8 cellular contexts compared by ENCODE assay signal in the genomic region with DNA sequence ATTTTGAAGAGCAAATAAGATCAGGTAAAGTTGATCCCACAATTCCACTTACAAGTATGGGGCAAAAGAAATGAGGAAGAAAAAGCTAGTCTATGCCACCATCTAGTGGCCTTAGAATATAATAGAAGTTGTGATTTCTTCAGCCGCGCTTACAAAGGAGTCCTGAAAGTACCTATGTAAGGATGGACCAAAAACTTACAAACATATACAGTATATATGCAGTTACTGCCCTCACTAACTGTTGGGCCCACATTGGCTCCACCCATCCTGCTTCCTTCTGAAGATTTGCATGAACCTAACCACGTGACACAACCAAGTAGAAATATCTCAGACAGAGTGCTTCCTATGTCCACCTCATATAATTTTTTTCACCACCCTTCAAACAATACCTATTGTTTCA. TPM values are rescaled to one million over a fixed set of nuclear protein-coding genes. Genes with fewer than 3 reads are reported as not detected.
DNase-seq lines count a peak whose midpoint lies in the region; ATAC-seq, FAIRE-seq and TF ChIP-seq lines count a peak whose summit lies in the region.

No MANE protein-coding gene starts in this region.

- no peak overlapping the region for H2AFZ ChIP-seq in K562 (ENCODE audit: low read depth, low read length)

- no peak overlapping the region for H3K4me3 Mint-ChIP-seq in activated T-cell treated with anti-CD3 and anti-CD28 coated beads, Interleukin-2, amount 50 U/mL, for 24 hours

- H3K4me1 Mint-ChIP-seq in activated T-cell treated with anti-CD3 and anti-CD28 coated beads, Interleukin-2, amount 50 U/mL, for 24 hours (ENCODE audit: low read depth) = peaks cover 3% of the 10 kb centered on the region

- H3K9me3 Mint-ChIP-seq in activated T-cell treated with anti-CD3 and anti-CD28 coated beads, Interleukin-2, amount 50 U/mL, for 24 hours = no peaks in the 10 kb centered on the region

- ATAC-seq in GM21526 (IDR thresholded peaks at IDR 0.05; ENCODE audit: low FRiP score, unreplicated experiment) = peak; percentile 76
- ATAC-seq in K562 = peak; percentile 85
- peak; percentile 68 to 81 (median 78) for ATAC-seq in right lobe of liver

- TF ChIP-seq EP300 in K562 (IDR thresholded peaks at IDR 0.05; ENCODE audit: low read length) = no peak

- peak; percentile 6 for DNase-seq in GM04503 (ENCODE audit: low read depth)
- peak; percentile 2 for DNase-seq in HK-2 (ENCODE audit: unreplicated experiment)
- DNase-seq in NCI-H526 treated with DMSO at 0.1 percent for 48 hours (lab: John Stamatoyannopoulos, UW) = peak; percentile 30
- peak; percentile 13 to 64 (median 18) for DNase-seq in K562 (ENCODE audit: extremely low read depth in 1 of 4, low spot score in 3 of 4)
- no peak for DNase-seq in right lobe of liver
- no peak for DNase-seq in HPDE6-E6E7 (ENCODE audit: extremely low spot score)
- no peak for DNase-seq in activated T-cell treated with anti-CD3 and anti-CD28 coated beads, Interleukin-2, amount 50 U/mL, for 24 hours

- H3K4me3 ChIP-seq in K562 = no peak overlapping the region
- no peak overlapping the region for H3K4me3 ChIP-seq in right lobe of liver

- H3K9me3 ChIP-seq in K562 (replicated peaks; ENCODE audit: control insufficient read depth, insufficient read depth, low read depth, low read length) (no peaks in the 10 kb centered on the region), right lobe of liver (no peaks in the 10 kb centered on the region)

- CTCF ChIA-PET in K562 (lab: Yijun Ruan, JAX; ENCODE audit: low intra/inter-chr PET ratio) = no interaction called here

- H3K9ac ChIP-seq in K562 (ENCODE audit: insufficient read depth in 1 of 2, low read depth in 2 of 2, low read length in 2 of 2) = no peak overlapping the region

- no TSS peak for BruUV-seq in K562 (replicated peaks; lab: Mats Ljungman, UMichigan)

- FAIRE-seq in K562 (lab: Jason Lieb, UNC) = peak; percentile 52

- no peaks in the 10 kb centered on the region for H3K9me1 ChIP-seq in K562 (ENCODE audit: control insufficient read depth, insufficient read depth, low read length)

- WGBS in K562 (ENCODE audit: insufficient coverage, low coverage, missing lambda C conversion rate) = 4% methylated on average over 3 of the region's 3 CpGs
- WGBS in right lobe of liver (ENCODE audit: insufficient coverage, low coverage, low lambda C conversion rate, missing lambda C conversion rate) = 4% methylated on average over 3 of the region's 3 CpGs

- H4K20me1 ChIP-seq in K562 (replicated peaks; ENCODE audit: control insufficient read depth, insufficient read depth, low read length) = no peaks in the 10 kb centered on the region

- H3K4me1 ChIP-seq in K562 (replicated peaks in 1 of 2; ENCODE audit: control insufficient read depth in 2 of 2, insufficient read depth in 2 of 2, low read length in 2 of 2) (no peaks in the 10 kb centered on the region), right lobe of liver (no peaks in the 10 kb centered on the region)

- no peaks in the 10 kb centered on the region for H3K79me2 ChIP-seq in K562 (ENCODE audit: control insufficient read depth, insufficient read depth, low read length)

- TF ChIP-seq RAD21 in K562 (CRISPR knock-in tag; conservative IDR thresholded peaks at IDR 0.05 in 1 of 2, IDR thresholded peaks at IDR 0.05 in 1 of 2) = peak; percentile 77 to 86

- no peak overlapping the region for H3K27ac ChIP-seq in K562 (ENCODE audit: extremely low read depth, low read depth, low read length)
- H3K27ac ChIP-seq in right lobe of liver = no peak overlapping the region

- in situ Hi-C loops in K562 (cut with MboI) = no loop called here

- H3K27me3 Mint-ChIP-seq in activated T-cell treated with anti-CD3 and anti-CD28 coated beads, Interleukin-2, amount 50 U/mL, for 24 hours = no peaks in the 10 kb centered on the region

- no peak overlapping the region for H3K27ac Mint-ChIP-seq in activated T-cell treated with anti-CD3 and anti-CD28 coated beads, Interleukin-2, amount 50 U/mL, for 24 hours

- H3K4me2 ChIP-seq in K562 (ENCODE audit: insufficient read depth, low read length) = no peak overlapping the region

- H3K36me3 ChIP-seq in K562 (ENCODE audit: control insufficient read depth, insufficient read depth, low read length) (no peaks in the 10 kb centered on the region), right lobe of liver (no peaks in the 10 kb centered on the region)

- no peak for TF ChIP-seq POLR2A in K562 (conservative IDR thresholded peaks at IDR 0.05)
- TF ChIP-seq POLR2A in right lobe of liver (IDR thresholded peaks at IDR 0.05) = no peak

- intact Hi-C loops in K562 (cut with micrococcal nuclease) (loop anchor here (2.0 kb wide), 1 partner anchor 60 kb away; no protein-coding TSS in a partner anchor), right lobe of liver (cut with DNase I) (no loop called here)

- POLR2A ChIA-PET in K562 (lab: Yijun Ruan, JAX) = no interaction called here

- H3K36me3 Mint-ChIP-seq in activated T-cell treated with anti-CD3 and anti-CD28 coated beads, Interleukin-2, amount 50 U/mL, for 24 hours (ENCODE audit: low read depth) = no peaks in the 10 kb centered on the region

- TF ChIP-seq CTCF in K562 (IDR thresholded peaks at IDR 0.05 in 2 of 3, conservative IDR thresholded peaks at IDR 0.05 in 1 of 3; ENCODE audit: insufficient read depth in 2 of 3, low read depth in 1 of 3, low read length in 3 of 3) (peak; percentile 27 to 65 (median 44); a peak in 4 of 6 replicates), right lobe of liver (IDR thresholded peaks at IDR 0.05) (peak; percentile 43 to 53 (median 52))

- H3K27me3 ChIP-seq in K562 (ENCODE audit: control insufficient read depth in 2 of 2, insufficient read depth in 2 of 2, low read length in 2 of 2) (no peaks in the 10 kb centered on the region), right lobe of liver (no peaks in the 10 kb centered on the region)

TF ChIP-seq in K562, 482 proteins besides CTCF, POLR2A, EP300 and RAD21 (continues in another document):
- TF ChIP-seq RAD51 (IDR thresholded peaks at IDR 0.05; ENCODE audit: borderline replicate concordance, low read depth) (peak; percentile 59; the same call in 1 of the 2 replicates), RB1 (IDR thresholded peaks at IDR 0.05; ENCODE audit: low read depth) (0 out of 2 replicates have a peak, but pooled peaks have one; percentile 17), SRSF3 (IDR thresholded peaks at IDR 0.05; ENCODE audit: insufficient read depth, low read length) (no peak), ZNF316 (IDR thresholded peaks at IDR 0.05) (no peak)
- TF ChIP-seq, protein P1, sequence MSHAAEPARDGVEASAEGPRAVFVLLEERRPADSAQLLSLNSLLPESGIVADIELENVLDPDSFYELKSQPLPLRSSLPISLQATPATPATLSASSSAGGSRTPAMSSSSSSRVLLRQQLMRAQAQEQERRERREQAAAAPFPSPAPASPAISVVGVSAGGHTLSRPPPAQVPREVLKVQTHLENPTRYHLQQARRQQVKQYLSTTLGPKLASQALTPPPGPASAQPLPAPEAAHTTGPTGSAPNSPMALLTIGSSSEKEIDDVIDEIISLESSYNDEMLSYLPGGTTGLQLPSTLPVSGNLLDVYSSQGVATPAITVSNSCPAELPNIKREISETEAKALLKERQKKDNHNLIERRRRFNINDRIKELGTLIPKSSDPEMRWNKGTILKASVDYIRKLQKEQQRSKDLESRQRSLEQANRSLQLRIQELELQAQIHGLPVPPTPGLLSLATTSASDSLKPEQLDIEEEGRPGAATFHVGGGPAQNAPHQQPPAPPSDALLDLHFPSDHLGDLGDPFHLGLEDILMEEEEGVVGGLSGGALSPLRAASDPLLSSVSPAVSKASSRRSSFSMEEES (CRISPR knock-in tag; IDR thresholded peaks at IDR 0.05) = peak; percentile 89
- TF ChIP-seq, protein P2, sequence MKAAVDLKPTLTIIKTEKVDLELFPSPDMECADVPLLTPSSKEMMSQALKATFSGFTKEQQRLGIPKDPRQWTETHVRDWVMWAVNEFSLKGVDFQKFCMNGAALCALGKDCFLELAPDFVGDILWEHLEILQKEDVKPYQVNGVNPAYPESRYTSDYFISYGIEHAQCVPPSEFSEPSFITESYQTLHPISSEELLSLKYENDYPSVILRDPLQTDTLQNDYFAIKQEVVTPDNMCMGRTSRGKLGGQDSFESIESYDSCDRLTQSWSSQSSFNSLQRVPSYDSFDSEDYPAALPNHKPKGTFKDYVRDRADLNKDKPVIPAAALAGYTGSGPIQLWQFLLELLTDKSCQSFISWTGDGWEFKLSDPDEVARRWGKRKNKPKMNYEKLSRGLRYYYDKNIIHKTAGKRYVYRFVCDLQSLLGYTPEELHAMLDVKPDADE (conservative IDR thresholded peaks at IDR 0.05; ENCODE audit: control insufficient read depth, low read depth, low read length) = no peak
- TF ChIP-seq, protein P3, sequence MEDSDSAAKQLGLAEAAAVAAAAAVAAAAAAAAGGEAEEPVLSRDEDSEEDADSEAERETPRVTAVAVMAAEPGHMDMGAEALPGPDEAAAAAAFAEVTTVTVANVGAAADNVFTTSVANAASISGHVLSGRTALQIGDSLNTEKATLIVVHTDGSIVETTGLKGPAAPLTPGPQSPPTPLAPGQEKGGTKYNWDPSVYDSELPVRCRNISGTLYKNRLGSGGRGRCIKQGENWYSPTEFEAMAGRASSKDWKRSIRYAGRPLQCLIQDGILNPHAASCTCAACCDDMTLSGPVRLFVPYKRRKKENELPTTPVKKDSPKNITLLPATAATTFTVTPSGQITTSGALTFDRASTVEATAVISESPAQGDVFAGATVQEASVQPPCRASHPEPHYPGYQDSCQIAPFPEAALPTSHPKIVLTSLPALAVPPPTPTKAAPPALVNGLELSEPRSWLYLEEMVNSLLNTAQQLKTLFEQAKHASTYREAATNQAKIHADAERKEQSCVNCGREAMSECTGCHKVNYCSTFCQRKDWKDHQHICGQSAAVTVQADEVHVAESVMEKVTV (CRISPR knock-in tag; IDR thresholded peaks at IDR 0.05) = peak; percentile 42; the same call in 1 of the 2 replicates

RNA-seq across cellular contexts. Expression of a gene that starts 11.7 kb away (rescaled TPM):
- not detected in 2 replicates for total RNA-seq in K562 (2011; cell fraction: chromatin; rRNA removed; ENCODE audit: low replicate concordance)
- total RNA-seq in K562 (2011; cell fraction: nucleolus; rRNA removed) = not detected in 2 replicates
- not detected in 2 replicates for total RNA-seq in K562 (2011; cell fraction: nucleoplasm; rRNA removed)
- total RNA-seq in K562 (2014; rRNA removed) = not detected in 2 replicates
- total RNA-seq in K562 (2014; rRNA removed; fragmentation: Illumina TruSeq; extraction: Trizol) = not detected in 2 replicates
- total RNA-seq in K562 (2015; rRNA removed; fragmentation: Illumina TruSeq; extraction: Trizol) = not detected in 2 replicates
- not detected in 2 replicates for total RNA-seq in K562 (2021)
- polyA plus RNA-seq in K562 (2011; rRNA removed) = not detected in 2 replicates
- polyA plus RNA-seq in K562 (2011; cell fraction: cytosol; rRNA removed) = not detected in 2 replicates
- not detected in 2 replicates for polyA plus RNA-seq in K562 (2011; cell fraction: nucleus; rRNA removed)
- polyA plus RNA-seq in K562 (2012) = 0.11 TPM in 1 of 2 replicates, not detected in the other
- not detected in 2 replicates for polyA plus RNA-seq in K562 (2014; fragmentation: Illumina TruSeq; extraction: Trizol)
- not detected for polyA plus RNA-seq in K562 (2014; fragmentation: Nextera tagmentation; extraction: Ambion mirVana)
- polyA plus RNA-seq in K562 (2014; rRNA removed) = not detected in 2 replicates
- polyA minus RNA-seq in K562 (2011; rRNA and poly(A)+ RNA removed) = not detected in 2 replicates
- polyA minus RNA-seq in K562 (2011; cell fraction: cytosol; rRNA and poly(A)+ RNA removed) = not detected in 2 replicates
- polyA minus RNA-seq in K562 (2011; cell fraction: nucleus; rRNA and poly(A)+ RNA removed) = not detected in 2 replicates
- total RNA-seq in right lobe of liver = not detected

Comparison
In these comparisons a context has a peak if more than half of its experiments do, and no peak if none do; other contexts are left out.
1. DNase-seq: peak in GM04503 (single experiment), HK-2 (single experiment), NCI-H526 treated with DMSO at 0.1 percent for 48 hours (single experiment) and K562 (4 of 4); none in right lobe of liver (0 of 3), HPDE6-E6E7 (single experiment) and activated T-cell treated with anti-CD3 and anti-CD28 coated beads, Interleukin-2, amount 50 U/mL, for 24 hours (single experiment).
2. Peak in every context shown above with its lines, with median percentiles within 50 percentile points of each other: ATAC-seq.